Comparison of ENCODE assay signal across 14 cellular contexts in genomic region chr22:22219140-22219996, GRCh38. TPM values are rescaled to one million over a fixed set of nuclear protein-coding genes. Genes with fewer than 3 reads are reported as not detected.
"Had no signal": no experiment of that assay in that cellular context is flagged by ENCODE, and none has a peak within 500 bp of the region (broad histone marks: within the 10 kb centered on the region; RNA-seq: fewer than 3 reads in every experiment).

No MANE protein-coding gene starts in this region.

- DNase-seq: activated CD4-positive, alpha-beta T cell treated with anti-CD3 and anti-CD28 coated beads, Interleukin-2, amount 50 U/mL, for 4 hours; activated CD4-positive, CD25-positive, alpha-beta regulatory T cell treated with anti-CD3 and anti-CD28 coated beads, Interleukin-2, amount 50 U/mL, for 72 hours; activated gamma-delta T cell treated with Interleukin-2 at 50 U/mL for 16 hours; activated naive CD8-positive, alpha-beta T cell treated with anti-CD3 and anti-CD28 coated beads for 36 hours; activated T-cell treated with anti-CD3 and anti-CD28 coated beads, Interleukin-2, amount 50 U/mL, for 48 hours; brain microvascular endothelial cell; dermis blood vessel endothelial cell; right cardiac atrium; small intestine had no signal

- H3K27ac ChIP-seq: brain microvascular endothelial cell had no signal

- H3K36me3 ChIP-seq: brain microvascular endothelial cell had no signal

- ATAC-seq: right cardiac atrium had no signal

RNA-seq across cellular contexts. Expression of gene VPREB1, which starts 25.2 kb away (rescaled TPM):
- total RNA-seq: activated naive CD8-positive, alpha-beta T cell treated with anti-CD3 and anti-CD28 coated beads for 36 hours; cerebellum; dermis blood vessel endothelial cell; lower leg skin; mesenteric fat pad; posterior vena cava; right cardiac atrium; urinary bladder had no signal
